Comparison of ENCODE assay signal across 25 cellular contexts in the genomic region with DNA sequence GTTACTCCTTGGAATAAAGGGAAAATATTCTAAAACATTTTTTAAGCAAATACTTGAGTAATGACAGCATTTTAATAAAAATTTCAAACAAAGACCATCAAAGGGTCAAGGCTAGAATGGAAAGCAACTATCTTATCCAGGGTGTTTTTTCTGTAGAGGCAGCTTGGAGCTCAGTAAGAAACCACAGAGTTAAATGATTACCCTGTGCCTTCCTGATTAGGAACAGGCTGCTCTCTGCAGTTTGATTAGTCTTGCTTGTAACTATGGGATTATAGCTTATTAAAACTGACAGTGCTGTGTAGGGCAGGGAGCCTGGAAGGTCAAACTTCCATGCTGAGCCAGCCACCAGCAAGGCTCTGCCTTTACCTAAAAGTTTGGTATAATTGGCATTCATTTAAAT. TPM values are rescaled to one million over a fixed set of nuclear protein-coding genes. Genes with fewer than 3 reads are reported as not detected.
DNase-seq lines count a peak whose midpoint lies in the region; ATAC-seq, FAIRE-seq and TF ChIP-seq lines count a peak whose summit lies in the region.
"Had no signal": no experiment of that assay in that cellular context is flagged by ENCODE, and none has a peak within 500 bp of the region (broad histone marks: within the 10 kb centered on the region; RNA-seq: fewer than 3 reads in every experiment).

No MANE protein-coding gene starts in this region.

- no peak overlapping the region for H4K8ac ChIP-seq in H9 (replicated peaks; ENCODE audit: insufficient read length, low read depth, low read length)

- no peak overlapping the region for H2AK5ac ChIP-seq in H9 (ENCODE audit: insufficient read length, low read length)

- H4K91ac ChIP-seq in H9 (ENCODE audit: insufficient read length, low read depth, low read length) = no peak overlapping the region

- peaks cover 0 to 3% of the 10 kb centered on the region in 2 experiments; a peak in 2 of 4 replicates for H3K4me1 Mint-ChIP-seq in H9

- H2AFZ ChIP-seq in H9 (ENCODE audit: low read length) = no peak overlapping the region

- no peak overlapping the region; a peak in 1 of 7 replicates for H3K27ac Mint-ChIP-seq in H9

- no peak overlapping the region for H4K5ac ChIP-seq in H9 (ENCODE audit: insufficient read length, low read depth, low read length)

- H3K36me3 ChIP-seq in WERI-Rb-1 = peaks cover 35% of the 10 kb centered on the region

- ATAC-seq in GM21528 (IDR thresholded peaks at IDR 0.05; ENCODE audit: low FRiP score, unreplicated experiment) = peak; percentile 55
- peak; percentile 64 for ATAC-seq in HG03378 (IDR thresholded peaks at IDR 0.05; ENCODE audit: unreplicated experiment)
- ATAC-seq: HCT116, HepG2 had no signal

- no peak overlapping the region for H2BK20ac ChIP-seq in H9 (ENCODE audit: low read depth, low read length, poor library complexity, severe bottlenecking)

- no peaks in the 10 kb centered on the region for H3K4me1 ChIP-seq in H9 (ENCODE audit: insufficient read depth, low read length)
- H3K4me1 ChIP-seq: BLaER1, Peyer's patch had no signal

- no peak overlapping the region for H3K23ac ChIP-seq in H9 (ENCODE audit: insufficient read length, low read depth, low read length)

- H2BK12ac ChIP-seq in H9 (ENCODE audit: insufficient read length, low read depth, low read length) = no peak overlapping the region

- peak overlapping the region; percentile 48 for H3K27ac ChIP-seq in WERI-Rb-1
- H3K27ac ChIP-seq in H9 (ENCODE audit: insufficient read length, low read depth, low read length) = no peak overlapping the region
- H3K27ac ChIP-seq: BLaER1, Peyer's patch, SK-N-MC had no signal

- no peak overlapping the region for H3T11ph ChIP-seq in H9 (ENCODE audit: low read length)

- no peak overlapping the region for H3K18ac ChIP-seq in H9 (ENCODE audit: insufficient read length, low read depth, low read length)

- H3K9me3 ChIP-seq in WERI-Rb-1 (ENCODE audit: severe bottlenecking) (peaks cover 5% of the 10 kb centered on the region), H9 (ENCODE audit: control insufficient read depth, low read depth, low read length) (no peaks in the 10 kb centered on the region)
- H3K9me3 ChIP-seq: BLaER1, Peyer's patch had no signal

- no peak overlapping the region for H2BK5ac ChIP-seq in H9 (ENCODE audit: insufficient read length, low read length)

- no peak overlapping the region for H2BK15ac ChIP-seq in H9 (ENCODE audit: low read depth, low read length)

- no peaks in the 10 kb centered on the region for H3K27me3 Mint-ChIP-seq in H9 (ENCODE audit: low read depth)

- peaks cover 28 to 33% (median 31%) of the 10 kb centered on the region in 3 experiments for H3K36me3 Mint-ChIP-seq in H9 (ENCODE audit: insufficient read depth in 1 of 3, low read depth in 3 of 3)

- H2BK120ac ChIP-seq in H9 (ENCODE audit: low read depth, low read length, poor library complexity, severe bottlenecking) = no peak overlapping the region

- H3K9me3 Mint-ChIP-seq in H9 = peaks cover 0 to 2% of the 10 kb centered on the region in 2 experiments; a peak in 2 of 5 replicates
- H3K9me3 Mint-ChIP-seq: CD4-positive, CD25-positive, alpha-beta regulatory T cell had no signal

- FAIRE-seq in GM18507 (lab: Jason Lieb, UNC) = peak; percentile 33
- FAIRE-seq: A204.1, G401.6, HepG2 had no signal

- H3K4me3 ChIP-seq in WERI-Rb-1 (ENCODE audit: low read depth, low read length) = no peak overlapping the region
- H3K4me3 ChIP-seq: BLaER1, Peyer's patch, SK-N-MC had no signal

- H3K27me3 ChIP-seq in WERI-Rb-1 (ENCODE audit: insufficient read depth, low read depth, severe bottlenecking) (no peaks in the 10 kb centered on the region), H9 (ENCODE audit: insufficient read depth, low read length) (no peaks in the 10 kb centered on the region)
- H3K27me3 ChIP-seq: BLaER1, Peyer's patch had no signal

- no peak overlapping the region for H3K4me2 ChIP-seq in H9 (ENCODE audit: insufficient read depth, insufficient read length, low read length)
- H3K4me2 ChIP-seq: BLaER1 had no signal

- H3K79me2 ChIP-seq in H9 (ENCODE audit: insufficient read depth, low read length) = no peaks in the 10 kb centered on the region

- H3K4ac ChIP-seq in H9 (ENCODE audit: low read depth, low read length) = no peak overlapping the region

- no peaks in the 10 kb centered on the region for H4K20me1 ChIP-seq in H9 (ENCODE audit: control insufficient read depth, insufficient read depth, insufficient read length)
- H4K20me1 ChIP-seq: BLaER1 had no signal

- DNase-seq in GM18507 (ENCODE audit: extremely low spot score, insufficient read length, low read depth) = no peak
- DNase-seq in WERI-Rb-1 = peak; percentile 32
- no peak for DNase-seq in MV-4-11 (lab: John Stamatoyannopoulos, UW)
- no peak for DNase-seq in H9
- no peak for DNase-seq in SIG-M5 treated with dmso at 0.1 percent for 504 hours (lab: John Stamatoyannopoulos, UW; ENCODE audit: unreplicated experiment)
- no peak for DNase-seq in NCI-H2227 treated with DMSO at 0.1 percent for 48 hours (lab: John Stamatoyannopoulos, UW)
- DNase-seq: CD4-positive, CD25-positive, alpha-beta regulatory T cell; GOT3; Karpas-422; NCI-H1105; NCI-H1436 treated with DMSO at 0.1 percent for 48 hours; NCI-H187 treated with DMSO at 0.1 percent for 48 hours; NCI-H446; NCI-H524 treated with DMSO at 0.1 percent for 48 hours; NCI-H774; Peyer's patch; SHP77 treated with DMSO at 0.1 percent for 48 hours had no signal

- no peaks in the 10 kb centered on the region for H3K79me1 ChIP-seq in H9 (ENCODE audit: insufficient read depth, low read depth, low read length, poor library complexity, severe bottlenecking)

- no peak overlapping the region for H3K14ac ChIP-seq in H9 (ENCODE audit: insufficient read depth, low read length)

- TF ChIP-seq CTCF in WERI-Rb-1 (IDR thresholded peaks at IDR 0.05; ENCODE audit: low read depth, low read length) = no peak
- no peak for TF ChIP-seq CTCF in H9 (conservative IDR thresholded peaks at IDR 0.05)

- no peak overlapping the region for H3K9ac ChIP-seq in H9 (ENCODE audit: extremely low read depth, insufficient read length, low read length)
- H3K9ac ChIP-seq: BLaER1 had no signal

- H3K4me3 Mint-ChIP-seq in H9 = no peak overlapping the region
- H3K4me3 Mint-ChIP-seq: CD4-positive, CD25-positive, alpha-beta regulatory T cell had no signal

- H3K23me2 ChIP-seq in H9 (ENCODE audit: insufficient read length, low read depth, low read length, poor library complexity, severe bottlenecking) = no peaks in the 10 kb centered on the region

- no peak overlapping the region for H3K56ac ChIP-seq in H9 (ENCODE audit: insufficient read length, low read depth, low read length)

RNA-seq across cellular contexts. Expression of a gene that starts 33.1 kb away (rescaled TPM):
- total RNA-seq in H9 (2021) = 78.1 and 84.1 TPM in 2 replicates

RNA-seq across cellular contexts. Expression of a gene that starts 33.3 kb away (rescaled TPM):
- 0.68 and 0.81 TPM in 2 replicates for total RNA-seq in H9 (2021)
